In genomic region chr10:1153253-1153763, GRCh38 we compare ENCODE assay signal across 18 cellular contexts.
"Had no signal": no experiment of that assay in that cellular context is flagged by ENCODE, and none has a peak within 500 bp of the region (broad histone marks: within the 10 kb centered on the region; RNA-seq: fewer than 3 reads in every experiment).

No MANE protein-coding gene starts in this region.

- ATAC-seq: activated T-cell treated with anti-CD3 and anti-CD28 coated beads, Interleukin-2, amount 50 U/mL, for 4 hours; naive thymus-derived CD8-positive, alpha-beta T cell; stimulated activated effector memory CD8-positive, alpha-beta T cell treated with anti-CD3 and anti-CD28 coated beads, Interleukin-12 subunit alpha, Interleukin-12 subunit beta, amount 100 ng/mL, for 72 hours; WTC11 had no signal

- H3K27ac ChIP-seq: esophagus squamous epithelium, left ventricle myocardium inferior, parathyroid adenoma, skin epidermis, stomach, suprapubic skin, transverse colon had no signal

- FAIRE-seq: urothelium cell line had no signal

- H3K4me3 ChIP-seq: esophagus squamous epithelium, left ventricle myocardium inferior, skin epidermis, stomach, suprapubic skin, transverse colon had no signal

- H3K4me1 ChIP-seq: suprapubic skin, transverse colon had no signal

- H3K9me3 ChIP-seq: esophagus squamous epithelium, left ventricle myocardium inferior, stomach, suprapubic skin, transverse colon had no signal

- H3K9ac ChIP-seq: parathyroid adenoma had no signal

- H2AFZ ChIP-seq: parathyroid adenoma had no signal

- DNase-seq: activated naive CD4-positive, alpha-beta T cell; activated naive CD8-positive, alpha-beta T cell treated with anti-CD3 and anti-CD28 coated beads, Interleukin-2, amount 10 ng/mL, durations not matched to agents 7 days and 5 days; activated T-cell treated with anti-CD3 and anti-CD28 coated beads, Interleukin-2, amount 50 U/mL, for 4 hours; amniotic stem cell; cortex of kidney; esophagus squamous epithelium; left ventricle myocardium inferior; naive thymus-derived CD8-positive, alpha-beta T cell; stimulated activated CD4-positive, alpha-beta T cell treated with anti-CD3 and anti-CD28 coated beads, Interleukin-2, amount 100 ng/mL, for 24 hours; T1000; transverse colon had no signal

- H3K36me3 ChIP-seq: esophagus squamous epithelium, left ventricle myocardium inferior, stomach, suprapubic skin, transverse colon had no signal

- H3K27me3 ChIP-seq: esophagus squamous epithelium, suprapubic skin, transverse colon had no signal
